Comparison of ENCODE assay signal across 23 cellular contexts in the genomic region with DNA sequence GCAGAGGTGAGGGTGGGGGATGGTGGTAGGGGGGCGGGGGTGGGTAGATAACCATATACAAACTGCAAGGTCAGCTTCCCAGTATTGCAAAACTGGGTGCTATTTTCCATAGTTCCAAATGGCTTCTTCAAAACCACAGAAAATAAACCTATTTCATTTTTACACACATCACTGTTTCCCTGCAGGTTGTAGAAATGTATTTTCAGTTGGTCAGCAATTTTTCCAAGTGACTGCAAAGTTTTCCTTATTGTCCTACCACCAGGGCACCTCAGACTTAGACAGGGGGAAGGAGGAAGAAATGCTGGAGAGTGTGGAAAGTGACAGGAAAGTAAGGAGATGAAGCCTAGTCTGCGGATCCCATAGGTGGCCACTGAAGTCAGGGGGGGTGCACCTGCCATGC.
DNase-seq lines count a peak whose midpoint lies in the region; ATAC-seq, FAIRE-seq and TF ChIP-seq lines count a peak whose summit lies in the region.
"Had no signal": no experiment of that assay in that cellular context is flagged by ENCODE, and none has a peak within 500 bp of the region (broad histone marks: within the 10 kb centered on the region; RNA-seq: fewer than 3 reads in every experiment).

No MANE protein-coding gene starts in this region.

- BruUV-seq in HepG2 (replicated peaks; lab: Mats Ljungman, UMichigan) (no TSS peak), OCI-LY7 (replicated peaks; lab: Mats Ljungman, UMichigan) (no TSS peak)

- CTCF ChIA-PET in HepG2 (lab: Yijun Ruan, JAX; ENCODE audit: low intra/inter-chr PET ratio, low total read pairs) (no interaction called here), OCI-LY7 (lab: Charles Lee; ENCODE audit: unreplicated experiment) (no interaction called here)

- H3K9me3 Mint-ChIP-seq in glutamatergic neuron (ENCODE audit: unreplicated experiment): no peaks in the 10 kb centered on the region
- H3K9me3 Mint-ChIP-seq: CD4-positive, alpha-beta T cell; CD8-positive, alpha-beta T cell had no signal

- intact Hi-C loops in HepG2 (cut with micrococcal nuclease; ENCODE audit: unreplicated experiment): no loop called here
- intact Hi-C loops in right lobe of liver (cut with DNase I): no loop called here
- intact Hi-C loops in OCI-LY7 (cut with micrococcal nuclease; ENCODE audit: unreplicated experiment): no loop called here
- intact Hi-C loops in lower lobe of right lung (cut with DNase I): no loop called here

- in situ Hi-C loops in HepG2 (cut with HindIII; ENCODE audit: extremely low pct_ligation_motif_present, low pct_unique_long_range_greater_than_20kb): no loop called here

- H3K36me3 ChIP-seq in HepG2 (replicated peaks in 1 of 2; ENCODE audit: control insufficient read depth in 1 of 2, insufficient read depth in 2 of 2, low read length in 2 of 2): no peaks in the 10 kb centered on the region
- H3K36me3 ChIP-seq in right lobe of liver: no peaks in the 10 kb centered on the region
- no peaks in the 10 kb centered on the region for H3K36me3 ChIP-seq in OCI-LY7 (ENCODE audit: insufficient read depth, low read length)
- H3K36me3 ChIP-seq in lower lobe of right lung: no peaks in the 10 kb centered on the region
- H3K36me3 ChIP-seq: BLaER1 treated with 17β-estradiol and CSF1 and Interleukin-3, amounts not matched to agents 10 nM and 100 nM had no signal

- no peaks in the 10 kb centered on the region for H3K9me2 ChIP-seq in OCI-LY7 (ENCODE audit: insufficient read depth, low read length)

- H3K4me2 ChIP-seq in HepG2 (ENCODE audit: low read depth, low read length): no peak overlapping the region
- 0 out of 2 replicates have a peak overlapping the region, but pooled peaks have one; percentile 57 for H3K4me2 ChIP-seq in OCI-LY7 (ENCODE audit: low read length)
- H3K4me2 ChIP-seq: BLaER1 treated with 17β-estradiol and CSF1 and Interleukin-3, amounts not matched to agents 10 nM and 100 nM had no signal

- peaks cover 5% of the 10 kb centered on the region for H3K27me3 Mint-ChIP-seq in glutamatergic neuron (ENCODE audit: unreplicated experiment)
- H3K27me3 Mint-ChIP-seq: CD4-positive, alpha-beta T cell had no signal

- TF ChIP-seq EP300 in HepG2 (IDR thresholded peaks at IDR 0.05; ENCODE audit: low read depth in 2 of 2, low read length in 2 of 2) (no peak), HepG2 (CRISPR knock-in tag; IDR thresholded peaks at IDR 0.05; ENCODE audit: borderline replicate concordance) (no peak)

- no peak for TF ChIP-seq RAD21 in HepG2 (CRISPR knock-in tag; IDR thresholded peaks at IDR 0.05)

- TF ChIP-seq POLR2A in HepG2 (IDR thresholded peaks at IDR 0.05; ENCODE audit: insufficient read depth in 1 of 2, low read depth in 2 of 2, low read length in 2 of 2): no peak
- TF ChIP-seq POLR2A in right lobe of liver (IDR thresholded peaks at IDR 0.05): no peak

- H3K27me3 ChIP-seq in HepG2 (ENCODE audit: control insufficient read depth in 1 of 2, insufficient read depth in 2 of 2, low read length in 2 of 2): no peaks in the 10 kb centered on the region
- no peaks in the 10 kb centered on the region for H3K27me3 ChIP-seq in right lobe of liver
- H3K27me3 ChIP-seq in lower lobe of right lung (ENCODE audit: low read depth): no peaks in the 10 kb centered on the region
- H3K27me3 ChIP-seq: BLaER1 treated with 17β-estradiol and CSF1 and Interleukin-3, amounts not matched to agents 10 nM and 100 nM had no signal

- H4K20me1 ChIP-seq in HepG2 (ENCODE audit: insufficient read depth, low read length): no peaks in the 10 kb centered on the region
- H4K20me1 ChIP-seq in OCI-LY7 (ENCODE audit: insufficient read depth, low read length): no peaks in the 10 kb centered on the region
- H4K20me1 ChIP-seq: BLaER1 treated with 17β-estradiol and CSF1 and Interleukin-3, amounts not matched to agents 10 nM and 100 nM had no signal

- DNase-seq in HepG2 (ENCODE audit: low spot score) (no peak), right lobe of liver (no peak), OCI-LY7 (ENCODE audit: low spot score) (no peak), glutamatergic neuron (no peak), lower lobe of right lung (no peak), iPS-NIHi11 (ENCODE audit: low spot score) (no peak)
- DNase-seq: 8988T; AML-193; Caco-2; Calu3; CD4-positive, alpha-beta T cell; CD8-positive, alpha-beta T cell; DND-41; EL; GDM1 had no signal

- H3K36me3 Mint-ChIP-seq in glutamatergic neuron (ENCODE audit: unreplicated experiment): peaks cover 4% of the 10 kb centered on the region
- H3K36me3 Mint-ChIP-seq: CD8-positive, alpha-beta T cell had no signal

- H3K9ac ChIP-seq in HepG2 (ENCODE audit: insufficient read depth, low read depth, low read length): no peak overlapping the region
- H3K9ac ChIP-seq: BLaER1 treated with 17β-estradiol and CSF1 and Interleukin-3, amounts not matched to agents 10 nM and 100 nM had no signal

- no peaks in the 10 kb centered on the region for H3K4me1 ChIP-seq in HepG2 (ENCODE audit: insufficient read depth, low read length)
- H3K4me1 ChIP-seq in right lobe of liver: no peaks in the 10 kb centered on the region
- peaks cover 69% of the 10 kb centered on the region for H3K4me1 ChIP-seq in OCI-LY7 (ENCODE audit: insufficient read depth, low read length, poor library complexity, severe bottlenecking)
- no peaks in the 10 kb centered on the region for H3K4me1 ChIP-seq in lower lobe of right lung
- H3K4me1 ChIP-seq: BLaER1 treated with 17β-estradiol and CSF1 and Interleukin-3, amounts not matched to agents 10 nM and 100 nM had no signal

- POLR2A ChIA-PET in HepG2 (lab: Yijun Ruan, JAX) (no interaction called here), OCI-LY7 (lab: Charles Lee) (interaction anchor here (0.7 to 5.3 kb wide), 2 partner anchors 13 to 263 kb away, joined by 3 to 20 read pairs; no protein-coding TSS in a partner anchor)

- H3K9me3 ChIP-seq in HepG2 (ENCODE audit: low read length) (no peaks in the 10 kb centered on the region), right lobe of liver (no peaks in the 10 kb centered on the region), OCI-LY7 (ENCODE audit: low read length) (no peaks in the 10 kb centered on the region), lower lobe of right lung (no peaks in the 10 kb centered on the region)
- H3K9me3 ChIP-seq: BLaER1 treated with 17β-estradiol and CSF1 and Interleukin-3, amounts not matched to agents 10 nM and 100 nM; Caco-2 had no signal

- no peak overlapping the region for H3K4me3 Mint-ChIP-seq in glutamatergic neuron (ENCODE audit: unreplicated experiment)
- H3K4me3 Mint-ChIP-seq: B cell; CD4-positive, alpha-beta T cell; CD8-positive, alpha-beta T cell had no signal

- FAIRE-seq in HepG2 (lab: Jason Lieb, UNC): no peak
- FAIRE-seq: A204.1, D721Med, GM12878, GM12892, GM18507 had no signal

- H2AFZ ChIP-seq in HepG2 (ENCODE audit: low read length) (no peak overlapping the region), OCI-LY7 (ENCODE audit: low read length) (peak overlapping the region; percentile 85; the same call in 1 of the 2 replicates)

- WGBS in HepG2 (ENCODE audit: low lambda C conversion rate): 51% methylated on average over 2 of the region's 2 CpGs
- 89% methylated on average over 2 of the region's 2 CpGs for WGBS in right lobe of liver (ENCODE audit: insufficient coverage, low coverage, low lambda C conversion rate, missing lambda C conversion rate)

- H3K4me3 ChIP-seq in HepG2 (replicated peaks in 1 of 3; ENCODE audit: insufficient read depth in 1 of 3, low read depth in 2 of 3, low read length in 3 of 3) (no peak overlapping the region), right lobe of liver (no peak overlapping the region), OCI-LY7 (ENCODE audit: low read depth, low read length, poor library complexity, severe bottlenecking) (no peak overlapping the region), lower lobe of right lung (no peak overlapping the region)
- H3K4me3 ChIP-seq: BLaER1 treated with 17β-estradiol and CSF1 and Interleukin-3, amounts not matched to agents 10 nM and 100 nM; GM12878 had no signal

- no peak for TF ChIP-seq CTCF in HepG2 (CRISPR knock-in tag; IDR thresholded peaks at IDR 0.05)
- no peak for TF ChIP-seq CTCF in right lobe of liver (IDR thresholded peaks at IDR 0.05)
- no peak for TF ChIP-seq CTCF in OCI-LY7 (conservative IDR thresholded peaks at IDR 0.05; ENCODE audit: low read length)
- no peak for TF ChIP-seq CTCF in glutamatergic neuron (IDR thresholded peaks at IDR 0.05; ENCODE audit: partially characterized antibody, unreplicated experiment)
- TF ChIP-seq CTCF in lower lobe of right lung (IDR thresholded peaks at IDR 0.05): no peak

- ATAC-seq in HepG2 (no peak), right lobe of liver (no peak), lower lobe of right lung (no peak)
- ATAC-seq: CD8-positive, alpha-beta T cell; GM12878 had no signal

- peaks cover 8% of the 10 kb centered on the region for H3K4me1 Mint-ChIP-seq in glutamatergic neuron (ENCODE audit: low read depth, unreplicated experiment)
- H3K4me1 Mint-ChIP-seq: B cell had no signal

- peak overlapping the region; percentile 33 for H3K27ac Mint-ChIP-seq in glutamatergic neuron (ENCODE audit: unreplicated experiment)
- H3K27ac Mint-ChIP-seq: B cell; CD4-positive, alpha-beta T cell; CD8-positive, alpha-beta T cell had no signal

- H3K27ac ChIP-seq in HepG2 (ENCODE audit: extremely low read length, insufficient read depth, low read length) (no peak overlapping the region), right lobe of liver (no peak overlapping the region), OCI-LY7 (ENCODE audit: low read depth, low read length, poor library complexity, severe bottlenecking) (no peak overlapping the region), lower lobe of right lung (no peak overlapping the region)
- H3K27ac ChIP-seq: BLaER1 treated with 17β-estradiol and CSF1 and Interleukin-3, amounts not matched to agents 10 nM and 100 nM; C4-2B had no signal

- H3K79me2 ChIP-seq in HepG2 (ENCODE audit: insufficient read depth, low read length) (no peaks in the 10 kb centered on the region), OCI-LY7 (ENCODE audit: insufficient read depth, low read depth, low read length) (no peaks in the 10 kb centered on the region)
